ENCODE assay signal across 1 cellular context in the genomic region with DNA sequence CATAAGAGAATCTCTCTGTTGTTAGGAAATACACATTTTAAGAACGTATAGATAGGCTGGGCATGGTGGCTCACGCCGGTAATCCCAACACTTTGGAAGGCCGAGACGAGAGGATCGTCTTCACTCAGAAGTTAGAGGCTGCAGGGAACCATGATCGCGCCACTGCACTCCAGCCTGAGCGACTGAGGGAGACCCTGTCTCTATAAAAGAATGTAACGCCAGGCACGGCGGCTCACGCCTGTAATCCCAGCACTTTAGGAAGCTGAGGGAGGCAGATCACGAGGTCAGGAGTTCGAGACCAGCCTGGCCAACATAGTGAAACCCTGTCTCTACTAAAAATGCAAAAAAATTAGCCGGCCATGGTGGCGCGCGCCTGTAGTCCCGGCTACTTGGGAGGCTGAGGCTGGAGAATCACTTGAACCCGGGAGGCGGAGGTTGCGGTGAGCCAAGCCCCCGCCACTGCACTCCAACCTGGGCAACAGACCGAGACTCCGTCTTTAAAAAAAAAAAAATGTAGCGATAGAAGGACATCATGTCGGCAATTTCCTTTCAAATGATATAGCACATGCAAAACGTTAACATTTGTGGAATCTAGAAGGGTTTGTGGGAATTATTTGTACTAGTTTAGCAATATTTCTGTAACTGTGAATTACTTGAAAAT.
TF ChIP-seq lines count a peak whose summit lies in the region.

No MANE protein-coding gene starts in this region.

TF ChIP-seq in K562, 482 proteins besides CTCF, POLR2A, EP300 and RAD21 (continues in another document):
- TF ChIP-seq CHD1 (IDR thresholded peaks at IDR 0.05; ENCODE audit: low read length) (peak; percentile 64), ZNF316 (IDR thresholded peaks at IDR 0.05) (peak; percentile 7; the same call in 1 of the 2 replicates), XRCC5 (IDR thresholded peaks at IDR 0.05; ENCODE audit: low read depth, low read length) (no peak), HIVEP1 (CRISPR knock-in tag; IDR thresholded peaks at IDR 0.05) (no peak), HMG20B (CRISPR knock-in tag; IDR thresholded peaks at IDR 0.05) (no peak), ZC3H4 (CRISPR knock-in tag; IDR thresholded peaks at IDR 0.05; ENCODE audit: borderline replicate concordance) (peak; percentile 49; the same call in 1 of the 2 replicates), DMBX1 (CRISPR knock-in tag; IDR thresholded peaks at IDR 0.05; ENCODE audit: borderline replicate concordance) (0 out of 2 replicates have a peak, but pooled peaks have one; percentile 8), ZNF121 (CRISPR knock-in tag; conservative IDR thresholded peaks at IDR 0.05) (peak; percentile 73), ZNF3 (CRISPR knock-in tag; IDR thresholded peaks at IDR 0.05) (no peak), MIER1 (IDR thresholded peaks at IDR 0.05; ENCODE audit: low read depth) (0 out of 2 replicates have a peak, but pooled peaks have one; percentile 50), BCOR (IDR thresholded peaks at IDR 0.05) (peak; percentile 57; the same call in 1 of the 2 replicates), NCOR1 (IDR thresholded peaks at IDR 0.05) (0 out of 2 replicates have a peak, but pooled peaks have one; percentile 15), ZNF347 (CRISPR knock-in tag; IDR thresholded peaks at IDR 0.05; ENCODE audit: low read depth) (no peak), RNF2 (IDR thresholded peaks at IDR 0.05) (peak; percentile 5; the same call in 1 of the 2 replicates), THRAP3 (IDR thresholded peaks at IDR 0.05; ENCODE audit: borderline replicate concordance) (peak; percentile 92; the same call in 1 of the 2 replicates), MLLT1 (IDR thresholded peaks at IDR 0.05) (peak in 1 of 2 experiments; percentile 76; a peak in 1 of 4 replicates), MXD1 (CRISPR knock-in tag; IDR thresholded peaks at IDR 0.05; ENCODE audit: borderline replicate concordance, poor library complexity, severe bottlenecking) (no peak), MECOM (CRISPR knock-in tag; IDR thresholded peaks at IDR 0.05) (peak; percentile 64; the same call in 1 of the 2 replicates), ZBTB33 (CRISPR knock-in tag; IDR thresholded peaks at IDR 0.05) (peak; percentile 55), LEF1 (IDR thresholded peaks at IDR 0.05) (peak; percentile 31; the same call in 1 of the 2 replicates), GATAD2B (IDR thresholded peaks at IDR 0.05; ENCODE audit: borderline replicate concordance) (peak; percentile 38; the same call in 1 of the 2 replicates), NUFIP1 (IDR thresholded peaks at IDR 0.05; ENCODE audit: partially characterized antibody) (no peak), ZC3H8 (IDR thresholded peaks at IDR 0.05) (0 out of 2 replicates have a peak, but pooled peaks have one; percentile 10), KLF10 (CRISPR knock-in tag; IDR thresholded peaks at IDR 0.05) (no peak), SMARCA4 (IDR thresholded peaks at IDR 0.05) (no peak), HDAC6 (IDR thresholded peaks at IDR 0.05; ENCODE audit: low read depth, low read length) (no peak), NR2C1 (IDR thresholded peaks at IDR 0.05) (0 out of 2 replicates have a peak, but pooled peaks have one; percentile 15), NR2C1 (tag; IDR thresholded peaks at IDR 0.05) (no peak), SMARCA5 (IDR thresholded peaks at IDR 0.05) (0 out of 2 replicates have a peak, but pooled peaks have one; percentile 46), RBM17 (IDR thresholded peaks at IDR 0.05; ENCODE audit: borderline replicate concordance, low read depth, low read length) (no peak), RFX7 (CRISPR knock-in tag; IDR thresholded peaks at IDR 0.05) (no peak), SRF (CRISPR knock-in tag; IDR thresholded peaks at IDR 0.05) (0 out of 4 replicates have a peak, but pooled peaks of 1 of the 2 experiments have one; percentile 6), ERF (CRISPR knock-in tag; IDR thresholded peaks at IDR 0.05) (no peak), RBM34 (IDR thresholded peaks at IDR 0.05; ENCODE audit: borderline replicate concordance, insufficient read depth, low read length) (no peak), BRD4 (IDR thresholded peaks at IDR 0.05) (peak; percentile 52; the same call in 1 of the 2 replicates), FOSL1 (tag; conservative IDR thresholded peaks at IDR 0.05) (no peak)
- TF ChIP-seq, protein P1, sequence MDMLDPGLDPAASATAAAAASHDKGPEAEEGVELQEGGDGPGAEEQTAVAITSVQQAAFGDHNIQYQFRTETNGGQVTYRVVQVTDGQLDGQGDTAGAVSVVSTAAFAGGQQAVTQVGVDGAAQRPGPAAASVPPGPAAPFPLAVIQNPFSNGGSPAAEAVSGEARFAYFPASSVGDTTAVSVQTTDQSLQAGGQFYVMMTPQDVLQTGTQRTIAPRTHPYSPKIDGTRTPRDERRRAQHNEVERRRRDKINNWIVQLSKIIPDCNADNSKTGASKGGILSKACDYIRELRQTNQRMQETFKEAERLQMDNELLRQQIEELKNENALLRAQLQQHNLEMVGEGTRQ (CRISPR knock-in tag; IDR thresholded peaks at IDR 0.05), result no peak
- TF ChIP-seq, protein P2, sequence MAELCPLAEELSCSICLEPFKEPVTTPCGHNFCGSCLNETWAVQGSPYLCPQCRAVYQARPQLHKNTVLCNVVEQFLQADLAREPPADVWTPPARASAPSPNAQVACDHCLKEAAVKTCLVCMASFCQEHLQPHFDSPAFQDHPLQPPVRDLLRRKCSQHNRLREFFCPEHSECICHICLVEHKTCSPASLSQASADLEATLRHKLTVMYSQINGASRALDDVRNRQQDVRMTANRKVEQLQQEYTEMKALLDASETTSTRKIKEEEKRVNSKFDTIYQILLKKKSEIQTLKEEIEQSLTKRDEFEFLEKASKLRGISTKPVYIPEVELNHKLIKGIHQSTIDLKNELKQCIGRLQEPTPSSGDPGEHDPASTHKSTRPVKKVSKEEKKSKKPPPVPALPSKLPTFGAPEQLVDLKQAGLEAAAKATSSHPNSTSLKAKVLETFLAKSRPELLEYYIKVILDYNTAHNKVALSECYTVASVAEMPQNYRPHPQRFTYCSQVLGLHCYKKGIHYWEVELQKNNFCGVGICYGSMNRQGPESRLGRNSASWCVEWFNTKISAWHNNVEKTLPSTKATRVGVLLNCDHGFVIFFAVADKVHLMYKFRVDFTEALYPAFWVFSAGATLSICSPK (IDR thresholded peaks at IDR 0.05; ENCODE audit: borderline replicate concordance), result peak; percentile 52; the same call in 1 of the 2 replicates
- TF ChIP-seq, protein P3, sequence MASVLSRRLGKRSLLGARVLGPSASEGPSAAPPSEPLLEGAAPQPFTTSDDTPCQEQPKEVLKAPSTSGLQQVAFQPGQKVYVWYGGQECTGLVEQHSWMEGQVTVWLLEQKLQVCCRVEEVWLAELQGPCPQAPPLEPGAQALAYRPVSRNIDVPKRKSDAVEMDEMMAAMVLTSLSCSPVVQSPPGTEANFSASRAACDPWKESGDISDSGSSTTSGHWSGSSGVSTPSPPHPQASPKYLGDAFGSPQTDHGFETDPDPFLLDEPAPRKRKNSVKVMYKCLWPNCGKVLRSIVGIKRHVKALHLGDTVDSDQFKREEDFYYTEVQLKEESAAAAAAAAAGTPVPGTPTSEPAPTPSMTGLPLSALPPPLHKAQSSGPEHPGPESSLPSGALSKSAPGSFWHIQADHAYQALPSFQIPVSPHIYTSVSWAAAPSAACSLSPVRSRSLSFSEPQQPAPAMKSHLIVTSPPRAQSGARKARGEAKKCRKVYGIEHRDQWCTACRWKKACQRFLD (CRISPR knock-in tag; IDR thresholded peaks at IDR 0.05), result 0 out of 2 replicates have a peak, but pooled peaks have one; percentile 15
- TF ChIP-seq, protein P4, sequence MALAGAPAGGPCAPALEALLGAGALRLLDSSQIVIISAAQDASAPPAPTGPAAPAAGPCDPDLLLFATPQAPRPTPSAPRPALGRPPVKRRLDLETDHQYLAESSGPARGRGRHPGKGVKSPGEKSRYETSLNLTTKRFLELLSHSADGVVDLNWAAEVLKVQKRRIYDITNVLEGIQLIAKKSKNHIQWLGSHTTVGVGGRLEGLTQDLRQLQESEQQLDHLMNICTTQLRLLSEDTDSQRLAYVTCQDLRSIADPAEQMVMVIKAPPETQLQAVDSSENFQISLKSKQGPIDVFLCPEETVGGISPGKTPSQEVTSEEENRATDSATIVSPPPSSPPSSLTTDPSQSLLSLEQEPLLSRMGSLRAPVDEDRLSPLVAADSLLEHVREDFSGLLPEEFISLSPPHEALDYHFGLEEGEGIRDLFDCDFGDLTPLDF (CRISPR knock-in tag; IDR thresholded peaks at IDR 0.05), result 0 out of 2 replicates have a peak, but pooled peaks have one; percentile 56
- TF ChIP-seq, protein P5, sequence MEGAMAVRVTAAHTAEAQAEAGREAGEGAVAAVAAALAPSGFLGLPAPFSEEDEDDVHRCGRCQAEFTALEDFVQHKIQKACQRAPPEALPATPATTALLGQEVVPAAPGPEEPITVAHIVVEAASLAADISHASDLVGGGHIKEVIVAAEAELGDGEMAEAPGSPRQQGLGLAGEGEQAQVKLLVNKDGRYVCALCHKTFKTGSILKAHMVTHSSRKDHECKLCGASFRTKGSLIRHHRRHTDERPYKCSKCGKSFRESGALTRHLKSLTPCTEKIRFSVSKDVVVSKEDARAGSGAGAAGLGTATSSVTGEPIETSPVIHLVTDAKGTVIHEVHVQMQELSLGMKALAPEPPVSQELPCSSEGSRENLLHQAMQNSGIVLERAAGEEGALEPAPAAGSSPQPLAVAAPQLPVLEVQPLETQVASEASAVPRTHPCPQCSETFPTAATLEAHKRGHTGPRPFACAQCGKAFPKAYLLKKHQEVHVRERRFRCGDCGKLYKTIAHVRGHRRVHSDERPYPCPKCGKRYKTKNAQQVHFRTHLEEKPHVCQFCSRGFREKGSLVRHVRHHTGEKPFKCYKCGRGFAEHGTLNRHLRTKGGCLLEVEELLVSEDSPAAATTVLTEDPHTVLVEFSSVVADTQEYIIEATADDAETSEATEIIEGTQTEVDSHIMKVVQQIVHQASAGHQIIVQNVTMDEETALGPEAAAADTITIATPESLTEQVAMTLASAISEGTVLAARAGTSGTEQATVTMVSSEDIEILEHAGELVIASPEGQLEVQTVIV (CRISPR knock-in tag; IDR thresholded peaks at IDR 0.05; ENCODE audit: borderline replicate concordance), result 0 out of 2 replicates have a peak, but pooled peaks have one; percentile 59
- TF ChIP-seq, protein P6, sequence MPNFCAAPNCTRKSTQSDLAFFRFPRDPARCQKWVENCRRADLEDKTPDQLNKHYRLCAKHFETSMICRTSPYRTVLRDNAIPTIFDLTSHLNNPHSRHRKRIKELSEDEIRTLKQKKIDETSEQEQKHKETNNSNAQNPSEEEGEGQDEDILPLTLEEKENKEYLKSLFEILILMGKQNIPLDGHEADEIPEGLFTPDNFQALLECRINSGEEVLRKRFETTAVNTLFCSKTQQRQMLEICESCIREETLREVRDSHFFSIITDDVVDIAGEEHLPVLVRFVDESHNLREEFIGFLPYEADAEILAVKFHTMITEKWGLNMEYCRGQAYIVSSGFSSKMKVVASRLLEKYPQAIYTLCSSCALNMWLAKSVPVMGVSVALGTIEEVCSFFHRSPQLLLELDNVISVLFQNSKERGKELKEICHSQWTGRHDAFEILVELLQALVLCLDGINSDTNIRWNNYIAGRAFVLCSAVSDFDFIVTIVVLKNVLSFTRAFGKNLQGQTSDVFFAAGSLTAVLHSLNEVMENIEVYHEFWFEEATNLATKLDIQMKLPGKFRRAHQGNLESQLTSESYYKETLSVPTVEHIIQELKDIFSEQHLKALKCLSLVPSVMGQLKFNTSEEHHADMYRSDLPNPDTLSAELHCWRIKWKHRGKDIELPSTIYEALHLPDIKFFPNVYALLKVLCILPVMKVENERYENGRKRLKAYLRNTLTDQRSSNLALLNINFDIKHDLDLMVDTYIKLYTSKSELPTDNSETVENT (CRISPR knock-in tag; IDR thresholded peaks at IDR 0.05), result no peak
- TF ChIP-seq, protein P7, sequence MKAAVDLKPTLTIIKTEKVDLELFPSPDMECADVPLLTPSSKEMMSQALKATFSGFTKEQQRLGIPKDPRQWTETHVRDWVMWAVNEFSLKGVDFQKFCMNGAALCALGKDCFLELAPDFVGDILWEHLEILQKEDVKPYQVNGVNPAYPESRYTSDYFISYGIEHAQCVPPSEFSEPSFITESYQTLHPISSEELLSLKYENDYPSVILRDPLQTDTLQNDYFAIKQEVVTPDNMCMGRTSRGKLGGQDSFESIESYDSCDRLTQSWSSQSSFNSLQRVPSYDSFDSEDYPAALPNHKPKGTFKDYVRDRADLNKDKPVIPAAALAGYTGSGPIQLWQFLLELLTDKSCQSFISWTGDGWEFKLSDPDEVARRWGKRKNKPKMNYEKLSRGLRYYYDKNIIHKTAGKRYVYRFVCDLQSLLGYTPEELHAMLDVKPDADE (conservative IDR thresholded peaks at IDR 0.05; ENCODE audit: control insufficient read depth, low read depth, low read length), result no peak
- TF ChIP-seq, protein P8, sequence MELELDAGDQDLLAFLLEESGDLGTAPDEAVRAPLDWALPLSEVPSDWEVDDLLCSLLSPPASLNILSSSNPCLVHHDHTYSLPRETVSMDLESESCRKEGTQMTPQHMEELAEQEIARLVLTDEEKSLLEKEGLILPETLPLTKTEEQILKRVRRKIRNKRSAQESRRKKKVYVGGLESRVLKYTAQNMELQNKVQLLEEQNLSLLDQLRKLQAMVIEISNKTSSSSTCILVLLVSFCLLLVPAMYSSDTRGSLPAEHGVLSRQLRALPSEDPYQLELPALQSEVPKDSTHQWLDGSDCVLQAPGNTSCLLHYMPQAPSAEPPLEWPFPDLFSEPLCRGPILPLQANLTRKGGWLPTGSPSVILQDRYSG (tag; conservative IDR thresholded peaks at IDR 0.05; ENCODE audit: low read depth), result 0 out of 2 replicates have a peak, but pooled peaks have one; percentile 29
